2 cellular contexts compared by ENCODE assay signal in genomic region chr1:222644649-222645005, GRCh38.
TF ChIP-seq lines count a peak whose summit lies in the region.

No MANE protein-coding gene starts in this region.

TF ChIP-seq in K562, 482 proteins besides CTCF, POLR2A, EP300 and RAD21 (continued from another document):
- TF ChIP-seq RERE (CRISPR knock-in tag; IDR thresholded peaks at IDR 0.05; ENCODE audit: borderline replicate concordance) (no peak), PHB2 (IDR thresholded peaks at IDR 0.05; ENCODE audit: low read depth) (no peak), ZFP36 (IDR thresholded peaks at IDR 0.05; ENCODE audit: low read depth, low read length, partially characterized antibody) (no peak), TRIM24 (IDR thresholded peaks at IDR 0.05) (no peak), HOXB6 (CRISPR knock-in tag; IDR thresholded peaks at IDR 0.05; ENCODE audit: borderline replicate concordance) (no peak), TEAD1 (CRISPR knock-in tag; IDR thresholded peaks at IDR 0.05) (peak in 1 of 2 experiments; percentile 33; a peak in 1 of 4 replicates), SLC30A9 (CRISPR knock-in tag; IDR thresholded peaks at IDR 0.05) (no peak), XRCC4 (IDR thresholded peaks at IDR 0.05; ENCODE audit: extremely low read depth, insufficient read depth, insufficient read length) (no peak), HNRNPH1 (optimal IDR thresholded peaks at IDR 0.05; ENCODE audit: low read depth, low read length) (no peak), ZFP30 (CRISPR knock-in tag; IDR thresholded peaks at IDR 0.05; ENCODE audit: borderline replicate concordance) (no peak)
TF ChIP-seq in K562: peak in this region for 8.

TF ChIP-seq in HepG2, 621 proteins besides CTCF, POLR2A, EP300 and RAD21 (continued from another document):
- no peak for TF ChIP-seq ZNF670 (CRISPR knock-in tag; IDR thresholded peaks at IDR 0.05; ENCODE audit: borderline replicate concordance)
- no peak for TF ChIP-seq NFIC (IDR thresholded peaks at IDR 0.05; ENCODE audit: low read length)
- TF ChIP-seq ZBTB20 (CRISPR knock-in tag; IDR thresholded peaks at IDR 0.05; ENCODE audit: borderline replicate concordance, low read depth), result no peak
- TF ChIP-seq ELF3 (CRISPR knock-in tag; IDR thresholded peaks at IDR 0.05), result no peak
- TF ChIP-seq TBX2 (CRISPR knock-in tag; IDR thresholded peaks at IDR 0.05; ENCODE audit: borderline replicate concordance), result no peak
- TF ChIP-seq BRD4 (CRISPR knock-in tag; IDR thresholded peaks at IDR 0.05), result no peak
- no peak for TF ChIP-seq MTF1 (CRISPR knock-in tag; IDR thresholded peaks at IDR 0.05)
- TF ChIP-seq, protein P1, sequence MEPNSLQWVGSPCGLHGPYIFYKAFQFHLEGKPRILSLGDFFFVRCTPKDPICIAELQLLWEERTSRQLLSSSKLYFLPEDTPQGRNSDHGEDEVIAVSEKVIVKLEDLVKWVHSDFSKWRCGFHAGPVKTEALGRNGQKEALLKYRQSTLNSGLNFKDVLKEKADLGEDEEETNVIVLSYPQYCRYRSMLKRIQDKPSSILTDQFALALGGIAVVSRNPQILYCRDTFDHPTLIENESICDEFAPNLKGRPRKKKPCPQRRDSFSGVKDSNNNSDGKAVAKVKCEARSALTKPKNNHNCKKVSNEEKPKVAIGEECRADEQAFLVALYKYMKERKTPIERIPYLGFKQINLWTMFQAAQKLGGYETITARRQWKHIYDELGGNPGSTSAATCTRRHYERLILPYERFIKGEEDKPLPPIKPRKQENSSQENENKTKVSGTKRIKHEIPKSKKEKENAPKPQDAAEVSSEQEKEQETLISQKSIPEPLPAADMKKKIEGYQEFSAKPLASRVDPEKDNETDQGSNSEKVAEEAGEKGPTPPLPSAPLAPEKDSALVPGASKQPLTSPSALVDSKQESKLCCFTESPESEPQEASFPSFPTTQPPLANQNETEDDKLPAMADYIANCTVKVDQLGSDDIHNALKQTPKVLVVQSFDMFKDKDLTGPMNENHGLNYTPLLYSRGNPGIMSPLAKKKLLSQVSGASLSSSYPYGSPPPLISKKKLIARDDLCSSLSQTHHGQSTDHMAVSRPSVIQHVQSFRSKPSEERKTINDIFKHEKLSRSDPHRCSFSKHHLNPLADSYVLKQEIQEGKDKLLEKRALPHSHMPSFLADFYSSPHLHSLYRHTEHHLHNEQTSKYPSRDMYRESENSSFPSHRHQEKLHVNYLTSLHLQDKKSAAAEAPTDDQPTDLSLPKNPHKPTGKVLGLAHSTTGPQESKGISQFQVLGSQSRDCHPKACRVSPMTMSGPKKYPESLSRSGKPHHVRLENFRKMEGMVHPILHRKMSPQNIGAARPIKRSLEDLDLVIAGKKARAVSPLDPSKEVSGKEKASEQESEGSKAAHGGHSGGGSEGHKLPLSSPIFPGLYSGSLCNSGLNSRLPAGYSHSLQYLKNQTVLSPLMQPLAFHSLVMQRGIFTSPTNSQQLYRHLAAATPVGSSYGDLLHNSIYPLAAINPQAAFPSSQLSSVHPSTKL (CRISPR knock-in tag; IDR thresholded peaks at IDR 0.05), result no peak
- TF ChIP-seq, protein P2, sequence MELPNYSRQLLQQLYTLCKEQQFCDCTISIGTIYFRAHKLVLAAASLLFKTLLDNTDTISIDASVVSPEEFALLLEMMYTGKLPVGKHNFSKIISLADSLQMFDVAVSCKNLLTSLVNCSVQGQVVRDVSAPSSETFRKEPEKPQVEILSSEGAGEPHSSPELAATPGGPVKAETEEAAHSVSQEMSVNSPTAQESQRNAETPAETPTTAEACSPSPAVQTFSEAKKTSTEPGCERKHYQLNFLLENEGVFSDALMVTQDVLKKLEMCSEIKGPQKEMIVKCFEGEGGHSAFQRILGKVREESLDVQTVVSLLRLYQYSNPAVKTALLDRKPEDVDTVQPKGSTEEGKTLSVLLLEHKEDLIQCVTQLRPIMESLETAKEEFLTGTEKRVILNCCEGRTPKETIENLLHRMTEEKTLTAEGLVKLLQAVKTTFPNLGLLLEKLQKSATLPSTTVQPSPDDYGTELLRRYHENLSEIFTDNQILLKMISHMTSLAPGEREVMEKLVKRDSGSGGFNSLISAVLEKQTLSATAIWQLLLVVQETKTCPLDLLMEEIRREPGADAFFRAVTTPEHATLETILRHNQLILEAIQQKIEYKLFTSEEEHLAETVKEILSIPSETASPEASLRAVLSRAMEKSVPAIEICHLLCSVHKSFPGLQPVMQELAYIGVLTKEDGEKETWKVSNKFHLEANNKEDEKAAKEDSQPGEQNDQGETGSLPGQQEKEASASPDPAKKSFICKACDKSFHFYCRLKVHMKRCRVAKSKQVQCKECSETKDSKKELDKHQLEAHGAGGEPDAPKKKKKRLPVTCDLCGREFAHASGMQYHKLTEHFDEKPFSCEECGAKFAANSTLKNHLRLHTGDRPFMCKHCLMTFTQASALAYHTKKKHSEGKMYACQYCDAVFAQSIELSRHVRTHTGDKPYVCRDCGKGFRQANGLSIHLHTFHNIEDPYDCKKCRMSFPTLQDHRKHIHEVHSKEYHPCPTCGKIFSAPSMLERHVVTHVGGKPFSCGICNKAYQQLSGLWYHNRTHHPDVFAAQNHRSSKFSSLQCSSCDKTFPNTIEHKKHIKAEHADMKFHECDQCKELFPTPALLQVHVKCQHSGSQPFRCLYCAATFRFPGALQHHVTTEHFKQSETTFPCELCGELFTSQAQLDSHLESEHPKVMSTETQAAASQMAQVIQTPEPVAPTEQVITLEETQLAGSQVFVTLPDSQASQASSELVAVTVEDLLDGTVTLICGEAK (IDR thresholded peaks at IDR 0.05), result peak; percentile 48; the same call in 1 of the 2 replicates
- TF ChIP-seq, protein P2 (CRISPR knock-in tag; IDR thresholded peaks at IDR 0.05), result no peak
- TF ChIP-seq KLF15 (CRISPR knock-in tag; IDR thresholded peaks at IDR 0.05; ENCODE audit: borderline replicate concordance), result 0 out of 2 replicates have a peak, but pooled peaks have one; percentile 8
- no peak for TF ChIP-seq ZNF382 (CRISPR knock-in tag; IDR thresholded peaks at IDR 0.05; ENCODE audit: borderline replicate concordance)
